Comparison of ENCODE assay signal across 14 cellular contexts in genomic region chr6:36312854-36313627, GRCh38. TPM values are rescaled to one million over a fixed set of nuclear protein-coding genes. Genes with fewer than 3 reads are reported as not detected.
A peak's percentile ranks its signal among the peaks of the same experiment; 100 is the strongest.
DNase-seq lines count a peak whose midpoint lies in the region; ATAC-seq and TF ChIP-seq lines count a peak whose summit lies in the region.
"Had no signal": no experiment of that assay in that cellular context is flagged by ENCODE, and none has a peak within 500 bp of the region (broad histone marks: within the 10 kb centered on the region; RNA-seq: fewer than 3 reads in every experiment).

No MANE protein-coding gene starts in this region.

- H3K27me3 ChIP-seq in GM06990 (replicated peaks; ENCODE audit: control insufficient read depth, insufficient read depth, low read length) = no peaks in the 10 kb centered on the region
- H3K27me3 ChIP-seq: suprapubic skin had no signal

- H2AFZ ChIP-seq in OCI-LY7 (ENCODE audit: low read length) = peak overlapping the region; percentile 91

- peaks cover 3% of the 10 kb centered on the region for H3K9me3 Mint-ChIP-seq in glutamatergic neuron (ENCODE audit: unreplicated experiment)
- H3K9me3 Mint-ChIP-seq: activated naive CD8-positive, alpha-beta T cell treated with anti-CD3 and anti-CD28 coated beads, Interleukin-2, amount 50 U/mL, for 24 hours had no signal

- H3K4me1 Mint-ChIP-seq in glutamatergic neuron (ENCODE audit: low read depth, unreplicated experiment) = peaks cover 4% of the 10 kb centered on the region
- H3K4me1 Mint-ChIP-seq: activated naive CD8-positive, alpha-beta T cell treated with anti-CD3 and anti-CD28 coated beads, Interleukin-2, amount 50 U/mL, for 24 hours had no signal

- no peak overlapping the region for H3K27ac Mint-ChIP-seq in glutamatergic neuron (ENCODE audit: unreplicated experiment)
- H3K27ac Mint-ChIP-seq: activated naive CD8-positive, alpha-beta T cell treated with anti-CD3 and anti-CD28 coated beads, Interleukin-2, amount 50 U/mL, for 24 hours; dendritic cell treated with granulocyte-macrophage colony-stimulating factor and Interleukin-4, amounts not matched to agents 40 ng/mL and 50 ng/mL, for 4 days had no signal

- no peaks in the 10 kb centered on the region for H3K9me2 ChIP-seq in OCI-LY7 (ENCODE audit: insufficient read depth, low read length)

- H4K20me1 ChIP-seq in OCI-LY7 (ENCODE audit: insufficient read depth, low read length) = no peaks in the 10 kb centered on the region

- intact Hi-C loops in OCI-LY7 (cut with micrococcal nuclease; ENCODE audit: unreplicated experiment) = no loop called here

- H3K4me3 ChIP-seq in GM06990 (replicated peaks; ENCODE audit: low read depth, low read length) = no peak overlapping the region
- peak overlapping the region; percentile 6 for H3K4me3 ChIP-seq in OCI-LY7 (ENCODE audit: low read depth, low read length, poor library complexity, severe bottlenecking)
- H3K4me3 ChIP-seq: suprapubic skin had no signal

- H3K27me3 Mint-ChIP-seq in glutamatergic neuron (ENCODE audit: unreplicated experiment) = peaks cover 2% of the 10 kb centered on the region
- H3K27me3 Mint-ChIP-seq: activated naive CD8-positive, alpha-beta T cell treated with anti-CD3 and anti-CD28 coated beads, Interleukin-2, amount 50 U/mL, for 24 hours; dendritic cell treated with granulocyte-macrophage colony-stimulating factor and Interleukin-4, amounts not matched to agents 40 ng/mL and 50 ng/mL, for 4 days had no signal

- no peaks in the 10 kb centered on the region for H3K9me3 ChIP-seq in OCI-LY7 (ENCODE audit: low read length)
- H3K9me3 ChIP-seq: suprapubic skin had no signal

- ATAC-seq in HG02981 (IDR thresholded peaks at IDR 0.05; ENCODE audit: unreplicated experiment) (peak; percentile 50), GM21528 (IDR thresholded peaks at IDR 0.05; ENCODE audit: low FRiP score, unreplicated experiment) (no peak), HG03457 (IDR thresholded peaks at IDR 0.05; ENCODE audit: unreplicated experiment) (no peak), HG02852 (IDR thresholded peaks at IDR 0.05; ENCODE audit: unreplicated experiment) (no peak)
- ATAC-seq: activated naive CD8-positive, alpha-beta T cell treated with anti-CD3 and anti-CD28 coated beads, Interleukin-2, amount 50 U/mL, for 24 hours had no signal

- H3K36me3 Mint-ChIP-seq in glutamatergic neuron (ENCODE audit: unreplicated experiment) = no peaks in the 10 kb centered on the region

- H3K36me3 ChIP-seq in GM06990 (ENCODE audit: control insufficient read depth, insufficient read depth, low read length) = no peaks in the 10 kb centered on the region
- H3K36me3 ChIP-seq in OCI-LY7 (ENCODE audit: insufficient read depth, low read length) = no peaks in the 10 kb centered on the region
- H3K36me3 ChIP-seq: suprapubic skin had no signal

- DNase-seq in GM06990 (ENCODE audit: extremely low read depth, insufficient read length) = peak; percentile 40
- DNase-seq in OCI-LY7 (ENCODE audit: low spot score) = peak; percentile 33
- DNase-seq in medulla oblongata (ENCODE audit: extremely low spot score) = peak; percentile 39
- DNase-seq in glutamatergic neuron = no peak
- DNase-seq: activated CD8-positive, alpha-beta memory T cell treated with anti-CD3 and anti-CD28 coated beads for 24 hours; activated naive CD8-positive, alpha-beta T cell treated with anti-CD3 and anti-CD28 coated beads, Interleukin-2, amount 50 U/mL, for 24 hours had no signal

- TF ChIP-seq CTCF in GM06990 (IDR thresholded peaks at IDR 0.05; ENCODE audit: insufficient read depth, low read length, poor library complexity, severe bottlenecking) (no peak), OCI-LY7 (conservative IDR thresholded peaks at IDR 0.05; ENCODE audit: low read length) (no peak), glutamatergic neuron (IDR thresholded peaks at IDR 0.05; ENCODE audit: partially characterized antibody, unreplicated experiment) (no peak)

- H3K4me3 Mint-ChIP-seq in glutamatergic neuron (ENCODE audit: unreplicated experiment) = no peak overlapping the region
- H3K4me3 Mint-ChIP-seq: activated naive CD8-positive, alpha-beta T cell treated with anti-CD3 and anti-CD28 coated beads, Interleukin-2, amount 50 U/mL, for 24 hours; dendritic cell treated with granulocyte-macrophage colony-stimulating factor and Interleukin-4, amounts not matched to agents 40 ng/mL and 50 ng/mL, for 4 days had no signal

- no peak overlapping the region for H3K27ac ChIP-seq in OCI-LY7 (ENCODE audit: low read depth, low read length, poor library complexity, severe bottlenecking)
- H3K27ac ChIP-seq: suprapubic skin had no signal

- H3K79me2 ChIP-seq in OCI-LY7 (ENCODE audit: insufficient read depth, low read depth, low read length) = no peaks in the 10 kb centered on the region

- H3K4me2 ChIP-seq in OCI-LY7 (ENCODE audit: low read length) = peak overlapping the region; percentile 52

- H3K4me1 ChIP-seq in OCI-LY7 (ENCODE audit: insufficient read depth, low read length, poor library complexity, severe bottlenecking) = peaks cover 19% of the 10 kb centered on the region

- CTCF ChIA-PET in OCI-LY7 (lab: Charles Lee; ENCODE audit: unreplicated experiment) = no interaction called here

- BruUV-seq in OCI-LY7 (replicated peaks; lab: Mats Ljungman, UMichigan) = no TSS peak

- POLR2A ChIA-PET in OCI-LY7 (lab: Charles Lee) = interaction anchor here (0.7 kb wide), 1 partner anchor 15 kb away, joined by 3 read pairs; no protein-coding TSS in a partner anchor

RNA-seq across cellular contexts. Expression of gene BNIP5, which starts 23.6 kb away (rescaled TPM):
- not detected in 2 replicates for total RNA-seq in OCI-LY7 (2014; rRNA removed; shearing (Covaris generic))
- total RNA-seq in OCI-LY7 (2022) (not detected in 2 replicates), glutamatergic neuron (ENCODE audit: unreplicated experiment) (not detected)
- total RNA-seq: liver, osteocyte had no signal

RNA-seq across cellular contexts. Expression of gene PNPLA1, which starts 43.2 kb away (rescaled TPM):
- not detected in 2 replicates for total RNA-seq in OCI-LY7 (2014; rRNA removed; shearing (Covaris generic))
- not detected in 2 replicates for total RNA-seq in OCI-LY7 (2022)
- not detected for total RNA-seq in glutamatergic neuron (ENCODE audit: unreplicated experiment)
- total RNA-seq: osteocyte had no signal
